Comparison of ENCODE assay signal across 7 cellular contexts in genomic region chr17:67072885-67073284, GRCh38. TPM values are rescaled to one million over a fixed set of nuclear protein-coding genes. Genes with fewer than 3 reads are reported as not detected.
"Had no signal": no experiment of that assay in that cellular context is flagged by ENCODE, and none has a peak within 500 bp of the region (broad histone marks: within the 10 kb centered on the region; RNA-seq: fewer than 3 reads in every experiment).

No MANE protein-coding gene starts in this region.

- FAIRE-seq: K562 had no signal

- H3K4me3 ChIP-seq: K562 had no signal

- ATAC-seq: K562 had no signal

- DNase-seq: IMR-90, KBM-7, KG1 had no signal

- H3K27ac ChIP-seq: HL-60 had no signal

RNA-seq across cellular contexts. Expression of gene CACNG1, which starts 28.5 kb away (rescaled TPM):
- total RNA-seq: HT-29, IMR-90, K562 had no signal
- polyA plus RNA-seq: IgD-negative memory B cell, IMR-90, K562 had no signal
